In genomic region chr2:231936491-231936890, GRCh38 we compare ENCODE assay signal across 17 cellular contexts. TPM values are rescaled to one million over a fixed set of nuclear protein-coding genes. Genes with fewer than 3 reads are reported as not detected.
DNase-seq lines count a peak whose midpoint lies in the region; ATAC-seq, FAIRE-seq and TF ChIP-seq lines count a peak whose summit lies in the region.
"Had no signal": no experiment of that assay in that cellular context is flagged by ENCODE, and none has a peak within 500 bp of the region (broad histone marks: within the 10 kb centered on the region; RNA-seq: fewer than 3 reads in every experiment).

No MANE protein-coding gene starts in this region.

- H3K4me1 Mint-ChIP-seq in astrocyte (ENCODE audit: low read depth, unreplicated experiment): peaks cover 20% of the 10 kb centered on the region
- H3K4me1 Mint-ChIP-seq in T-helper 17 cell: no peaks in the 10 kb centered on the region

- H3K36me3 ChIP-seq in MM.1S (replicated peaks; ENCODE audit: insufficient read depth, low read length) (no peaks in the 10 kb centered on the region), astrocyte (ENCODE audit: insufficient read depth, low read length) (no peaks in the 10 kb centered on the region)

- ATAC-seq in activated CD4-positive, CD25-positive, alpha-beta regulatory T cell treated with anti-CD3 and anti-CD28 coated beads, Interleukin-2, amount 50 U/mL, for 24 hours: peak; percentile 41 to 58
- no peak for ATAC-seq in T-helper 17 cell

- H3K27ac Mint-ChIP-seq in astrocyte (ENCODE audit: unreplicated experiment) (peak overlapping the region; percentile 91), T-helper 17 cell (no peak overlapping the region)

- TF ChIP-seq CTCF in MM.1S (IDR thresholded peaks at IDR 0.05; ENCODE audit: low read length) (no peak), astrocyte (IDR thresholded peaks at IDR 0.05; ENCODE audit: insufficient read depth, low read depth, low read length) (no peak)

- H3K4me2 ChIP-seq in MM.1S (ENCODE audit: low read depth, low read length) (no peak overlapping the region), astrocyte (ENCODE audit: low read length) (no peak overlapping the region)

- H3K9me2 ChIP-seq in MM.1S (replicated peaks; ENCODE audit: insufficient read depth, low read length): no peaks in the 10 kb centered on the region

- peaks cover 2% of the 10 kb centered on the region for H3K9me3 Mint-ChIP-seq in astrocyte (ENCODE audit: unreplicated experiment)

- FAIRE-seq in astrocyte (lab: Jason Lieb, UNC): peak; percentile 37

- H3F3A ChIP-seq in MM.1S (ENCODE audit: insufficient read depth, low read length): no peaks in the 10 kb centered on the region

- H3K4me3 Mint-ChIP-seq in astrocyte (ENCODE audit: unreplicated experiment) (peak overlapping the region; percentile 54), T-helper 17 cell (no peak overlapping the region)

- H3K9me3 ChIP-seq in MM.1S (replicated peaks; ENCODE audit: insufficient read depth, low read length) (no peaks in the 10 kb centered on the region), astrocyte (ENCODE audit: insufficient read depth, low read depth, low read length) (no peaks in the 10 kb centered on the region), T-helper 17 cell (ENCODE audit: control insufficient read depth, low read length, poor library complexity, severe bottlenecking) (no peaks in the 10 kb centered on the region)
- H3K9me3 ChIP-seq: Caco-2 had no signal

- H3K9ac ChIP-seq in MM.1S (ENCODE audit: low read length): no peak overlapping the region
- H3K9ac ChIP-seq in astrocyte (ENCODE audit: low read length): no peak overlapping the region

- H3K4me3 ChIP-seq in MM.1S (ENCODE audit: low read length) (no peak overlapping the region), astrocyte (ENCODE audit: insufficient read depth, low read depth, low read length) (no peak overlapping the region)

- H3K27me3 Mint-ChIP-seq in astrocyte (ENCODE audit: low read depth, unreplicated experiment) (peaks cover 31% of the 10 kb centered on the region), T-helper 17 cell (peaks cover 18% of the 10 kb centered on the region)

- no peaks in the 10 kb centered on the region for H3K4me1 ChIP-seq in MM.1S (ENCODE audit: low read length)
- H3K4me1 ChIP-seq in astrocyte (ENCODE audit: insufficient read depth, low read length): no peaks in the 10 kb centered on the region
- H3K4me1 ChIP-seq: Caco-2 had no signal

- no peaks in the 10 kb centered on the region for H3K27me3 ChIP-seq in MM.1S (replicated peaks; ENCODE audit: insufficient read depth, low read length)
- H3K27me3 ChIP-seq in astrocyte (ENCODE audit: insufficient read depth, low read length): peaks cover 10% of the 10 kb centered on the region

- H3K36me3 Mint-ChIP-seq in astrocyte (ENCODE audit: low read depth, unreplicated experiment) (peaks cover 9% of the 10 kb centered on the region), T-helper 17 cell (ENCODE audit: low read depth) (no peaks in the 10 kb centered on the region)

- H2AFZ ChIP-seq in MM.1S (ENCODE audit: low read length): no peak overlapping the region
- H2AFZ ChIP-seq in astrocyte (ENCODE audit: low read depth, low read length): no peak overlapping the region

- H3K79me2 ChIP-seq in MM.1S (ENCODE audit: low read length) (no peaks in the 10 kb centered on the region), astrocyte (ENCODE audit: insufficient read depth, low read length) (no peaks in the 10 kb centered on the region)

- H4K20me1 ChIP-seq in MM.1S (ENCODE audit: insufficient read depth, low read length) (no peaks in the 10 kb centered on the region), astrocyte (ENCODE audit: insufficient read depth, low read length) (no peaks in the 10 kb centered on the region)

- no peak for DNase-seq in activated CD4-positive, CD25-positive, alpha-beta regulatory T cell treated with anti-CD3 and anti-CD28 coated beads, Interleukin-2, amount 50 U/mL, for 72 hours
- DNase-seq in MM.1S (peak; percentile 25), astrocyte (ENCODE audit: low read depth) (peak; percentile 46), renal cortical epithelial cell (ENCODE audit: low read depth) (peak; percentile 30), T-helper 17 cell (no peak), inferior parietal cortex (ENCODE audit: extremely low spot score) (no peak), pons (ENCODE audit: low spot score) (no peak)
- DNase-seq: Caco-2, H7, NCI-H1105 treated with DMSO at 0.1 percent for 48 hours, NCI-H187, NCI-H2171, NCI-H510A had no signal

- H3K27ac ChIP-seq in MM.1S (ENCODE audit: low read length) (no peak overlapping the region), astrocyte (ENCODE audit: low read depth, low read length) (no peak overlapping the region)
- H3K27ac ChIP-seq: 22Rv1, C4-2B had no signal

RNA-seq across cellular contexts. Expression of gene NPPC, which starts 10.3 kb away (rescaled TPM):
- total RNA-seq in astrocyte: 0.66 and 0.84 TPM in 2 replicates
- total RNA-seq in renal cortical epithelial cell: 0.40 TPM in 1 of 2 replicates, not detected in the other
- total RNA-seq in T-helper 17 cell: not detected
- total RNA-seq: Caco-2, RPMI7951 had no signal

RNA-seq across cellular contexts. Expression of gene DIS3L2, which starts 25.0 kb away (rescaled TPM):
- 20.5 and 24.0 TPM in 2 replicates for total RNA-seq in astrocyte
- total RNA-seq in renal cortical epithelial cell: 20.3 and 28.5 TPM in 2 replicates
- total RNA-seq in T-helper 17 cell: 10 to 100 TPM; 55.5 to 67.2 TPM

Comparison
In these comparisons a context has a peak if more than half of its experiments do, and no peak if none do; other contexts are left out.
1. DNase-seq: peak in MM.1S (single experiment), astrocyte (single experiment) and renal cortical epithelial cell (single experiment); none in activated CD4-positive, CD25-positive, alpha-beta regulatory T cell treated with anti-CD3 and anti-CD28 coated beads, Interleukin-2, amount 50 U/mL, for 72 hours (single experiment), T-helper 17 cell (0 of 3), inferior parietal cortex (single experiment) and pons (single experiment).